ENCODE assay signal across 1 cellular context in genomic region chr11:2933376-2934056, GRCh38.
TF ChIP-seq lines count a peak whose summit lies in the region.

No MANE protein-coding gene starts in this region.

TF ChIP-seq in HepG2, 621 proteins besides CTCF, POLR2A, EP300 and RAD21:
- peak; percentile 57 for TF ChIP-seq AGO2 (optimal IDR thresholded peaks at IDR 0.05; ENCODE audit: low read depth, low read length)
- no peak for TF ChIP-seq STAG1 (CRISPR knock-in tag; IDR thresholded peaks at IDR 0.05)
